In the genomic region with DNA sequence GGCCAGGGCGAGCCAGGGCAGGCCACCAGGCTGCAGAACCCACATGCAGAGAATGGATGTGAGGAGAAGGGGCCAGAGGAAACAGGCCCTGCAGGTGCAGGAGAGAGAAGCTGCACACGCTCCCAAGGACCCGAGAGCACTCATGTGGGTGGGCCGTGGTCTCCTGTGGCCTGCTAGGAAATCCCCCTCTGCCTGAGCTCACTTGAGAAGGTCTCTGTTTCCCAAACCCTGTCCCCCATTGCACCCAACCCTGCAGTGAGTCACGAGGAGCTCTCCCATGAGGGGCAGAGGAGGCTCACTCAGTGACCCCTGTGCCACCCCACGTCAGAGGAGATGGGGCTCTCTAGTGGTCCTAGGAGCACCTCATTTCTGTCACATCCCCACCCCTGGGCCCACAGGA, we compare ENCODE assay signal across 1 cellular context.
TF ChIP-seq lines count a peak whose summit lies in the region.

No MANE protein-coding gene starts in this region.

TF ChIP-seq in GM12878, 131 proteins besides CTCF, POLR2A, EP300 and RAD21 (continued from another document):
- TF ChIP-seq RELA (IDR thresholded peaks at IDR 0.05; ENCODE audit: borderline replicate concordance, partially characterized antibody) (peak; percentile 91), RCOR1 (conservative IDR thresholded peaks at IDR 0.05; ENCODE audit: low read depth, low read length) (no peak), MEF2B (IDR thresholded peaks at IDR 0.05; ENCODE audit: partially characterized antibody, poor library complexity, severe bottlenecking) (peak; percentile 91), MYC (IDR thresholded peaks at IDR 0.05; ENCODE audit: insufficient read depth, insufficient read length, insufficient replicate concordance, low read length, severe bottlenecking) (no peak), GATAD2B (conservative IDR thresholded peaks at IDR 0.05; ENCODE audit: low read depth) (peak; percentile 80), TBL1XR1 (IDR thresholded peaks at IDR 0.05; ENCODE audit: low read depth, low read length) (no peak), ASH2L (IDR thresholded peaks at IDR 0.05; ENCODE audit: borderline replicate concordance, low read depth) (no peak), IKZF2 (IDR thresholded peaks at IDR 0.05) (peak; percentile 58 to 61; a peak in 3 of 4 replicates), SP1 (IDR thresholded peaks at IDR 0.05; ENCODE audit: low read depth, low read length) (peak; percentile 30), BCL11A (IDR thresholded peaks at IDR 0.05; ENCODE audit: low read depth, low read length) (peak; percentile 51; the same call in 1 of the 2 replicates), NBN (IDR thresholded peaks at IDR 0.05) (no peak), TCF12 (IDR thresholded peaks at IDR 0.05; ENCODE audit: low read depth, low read length) (peak; percentile 83), SRF (IDR thresholded peaks at IDR 0.05; ENCODE audit: low read depth in 2 of 2, low read length in 2 of 2) (no peak), EGR1 (IDR thresholded peaks at IDR 0.05; ENCODE audit: borderline replicate concordance in 1 of 2, low read depth in 2 of 2, low read length in 2 of 2) (peak in 1 of 2 experiments; percentile 41; a peak in 1 of 3 replicates), RAD51 (IDR thresholded peaks at IDR 0.05) (no peak), HCFC1 (IDR thresholded peaks at IDR 0.05; ENCODE audit: low read length) (no peak), EED (IDR thresholded peaks at IDR 0.05; ENCODE audit: low read depth) (peak; percentile 66), PAX5 (IDR thresholded peaks at IDR 0.05; ENCODE audit: borderline replicate concordance, low read depth, low read length) (peak; percentile 71; the same call in 1 of the 2 replicates), NR2C2 (IDR thresholded peaks at IDR 0.05; ENCODE audit: borderline replicate concordance, control insufficient read depth, insufficient read length, low read depth) (no peak), BHLHE40 (IDR thresholded peaks at IDR 0.05; ENCODE audit: borderline replicate concordance in 1 of 2, low read depth in 2 of 2, low read length in 1 of 2) (peak; percentile 70 to 78), DPF2 (IDR thresholded peaks at IDR 0.05) (peak; percentile 46; the same call in 1 of the 2 replicates), HDAC2 (IDR thresholded peaks at IDR 0.05) (no peak), SMAD5 (IDR thresholded peaks at IDR 0.05; ENCODE audit: low read depth) (no peak), JUND (IDR thresholded peaks at IDR 0.05; ENCODE audit: low read depth, low read length) (no peak), HDGF (IDR thresholded peaks at IDR 0.05) (peak; percentile 57; the same call in 1 of the 2 replicates), IKZF1 (conservative IDR thresholded peaks at IDR 0.05) (peak; percentile 58), PAX8 (IDR thresholded peaks at IDR 0.05) (no peak), BACH1 (IDR thresholded peaks at IDR 0.05; ENCODE audit: borderline replicate concordance) (no peak), MYB (IDR thresholded peaks at IDR 0.05; ENCODE audit: borderline replicate concordance, low read depth, low read length) (no peak), RUNX3 (IDR thresholded peaks at IDR 0.05; ENCODE audit: low read length) (peak; percentile 82), TCF3 (IDR thresholded peaks at IDR 0.05; ENCODE audit: borderline replicate concordance, insufficient read depth, low read depth, low read length) (peak; percentile 66; the same call in 1 of the 2 replicates)
- TF ChIP-seq, protein P1, sequence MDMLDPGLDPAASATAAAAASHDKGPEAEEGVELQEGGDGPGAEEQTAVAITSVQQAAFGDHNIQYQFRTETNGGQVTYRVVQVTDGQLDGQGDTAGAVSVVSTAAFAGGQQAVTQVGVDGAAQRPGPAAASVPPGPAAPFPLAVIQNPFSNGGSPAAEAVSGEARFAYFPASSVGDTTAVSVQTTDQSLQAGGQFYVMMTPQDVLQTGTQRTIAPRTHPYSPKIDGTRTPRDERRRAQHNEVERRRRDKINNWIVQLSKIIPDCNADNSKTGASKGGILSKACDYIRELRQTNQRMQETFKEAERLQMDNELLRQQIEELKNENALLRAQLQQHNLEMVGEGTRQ (IDR thresholded peaks at IDR 0.05; ENCODE audit: borderline replicate concordance, low read depth, low read length), result no peak; the same call in 1 of the 2 replicates
- TF ChIP-seq, protein P2, sequence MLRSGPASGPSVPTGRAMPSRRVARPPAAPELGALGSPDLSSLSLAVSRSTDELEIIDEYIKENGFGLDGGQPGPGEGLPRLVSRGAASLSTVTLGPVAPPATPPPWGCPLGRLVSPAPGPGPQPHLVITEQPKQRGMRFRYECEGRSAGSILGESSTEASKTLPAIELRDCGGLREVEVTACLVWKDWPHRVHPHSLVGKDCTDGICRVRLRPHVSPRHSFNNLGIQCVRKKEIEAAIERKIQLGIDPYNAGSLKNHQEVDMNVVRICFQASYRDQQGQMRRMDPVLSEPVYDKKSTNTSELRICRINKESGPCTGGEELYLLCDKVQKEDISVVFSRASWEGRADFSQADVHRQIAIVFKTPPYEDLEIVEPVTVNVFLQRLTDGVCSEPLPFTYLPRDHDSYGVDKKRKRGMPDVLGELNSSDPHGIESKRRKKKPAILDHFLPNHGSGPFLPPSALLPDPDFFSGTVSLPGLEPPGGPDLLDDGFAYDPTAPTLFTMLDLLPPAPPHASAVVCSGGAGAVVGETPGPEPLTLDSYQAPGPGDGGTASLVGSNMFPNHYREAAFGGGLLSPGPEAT (IDR thresholded peaks at IDR 0.05; ENCODE audit: low read depth), result peak; percentile 61
- TF ChIP-seq, protein P3, sequence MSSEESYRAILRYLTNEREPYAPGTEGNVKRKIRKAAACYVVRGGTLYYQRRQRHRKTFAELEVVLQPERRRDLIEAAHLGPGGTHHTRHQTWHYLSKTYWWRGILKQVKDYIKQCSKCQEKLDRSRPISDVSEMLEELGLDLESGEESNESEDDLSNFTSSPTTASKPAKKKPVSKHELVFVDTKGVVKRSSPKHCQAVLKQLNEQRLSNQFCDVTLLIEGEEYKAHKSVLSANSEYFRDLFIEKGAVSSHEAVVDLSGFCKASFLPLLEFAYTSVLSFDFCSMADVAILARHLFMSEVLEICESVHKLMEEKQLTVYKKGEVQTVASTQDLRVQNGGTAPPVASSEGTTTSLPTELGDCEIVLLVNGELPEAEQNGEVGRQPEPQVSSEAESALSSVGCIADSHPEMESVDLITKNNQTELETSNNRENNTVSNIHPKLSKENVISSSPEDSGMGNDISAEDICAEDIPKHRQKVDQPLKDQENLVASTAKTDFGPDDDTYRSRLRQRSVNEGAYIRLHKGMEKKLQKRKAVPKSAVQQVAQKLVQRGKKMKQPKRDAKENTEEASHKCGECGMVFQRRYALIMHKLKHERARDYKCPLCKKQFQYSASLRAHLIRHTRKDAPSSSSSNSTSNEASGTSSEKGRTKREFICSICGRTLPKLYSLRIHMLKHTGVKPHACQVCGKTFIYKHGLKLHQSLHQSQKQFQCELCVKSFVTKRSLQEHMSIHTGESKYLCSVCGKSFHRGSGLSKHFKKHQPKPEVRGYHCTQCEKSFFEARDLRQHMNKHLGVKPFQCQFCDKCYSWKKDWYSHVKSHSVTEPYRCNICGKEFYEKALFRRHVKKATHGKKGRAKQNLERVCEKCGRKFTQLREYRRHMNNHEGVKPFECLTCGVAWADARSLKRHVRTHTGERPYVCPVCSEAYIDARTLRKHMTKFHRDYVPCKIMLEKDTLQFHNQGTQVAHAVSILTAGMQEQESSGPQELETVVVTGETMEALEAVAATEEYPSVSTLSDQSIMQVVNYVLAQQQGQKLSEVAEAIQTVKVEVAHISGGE (CRISPR knock-in tag; IDR thresholded peaks at IDR 0.05), result no peak
- TF ChIP-seq, protein P4, sequence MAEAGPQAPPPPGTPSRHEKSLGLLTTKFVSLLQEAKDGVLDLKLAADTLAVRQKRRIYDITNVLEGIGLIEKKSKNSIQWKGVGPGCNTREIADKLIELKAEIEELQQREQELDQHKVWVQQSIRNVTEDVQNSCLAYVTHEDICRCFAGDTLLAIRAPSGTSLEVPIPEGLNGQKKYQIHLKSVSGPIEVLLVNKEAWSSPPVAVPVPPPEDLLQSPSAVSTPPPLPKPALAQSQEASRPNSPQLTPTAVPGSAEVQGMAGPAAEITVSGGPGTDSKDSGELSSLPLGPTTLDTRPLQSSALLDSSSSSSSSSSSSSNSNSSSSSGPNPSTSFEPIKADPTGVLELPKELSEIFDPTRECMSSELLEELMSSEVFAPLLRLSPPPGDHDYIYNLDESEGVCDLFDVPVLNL (IDR thresholded peaks at IDR 0.05; ENCODE audit: low read depth, low read length), result no peak
- TF ChIP-seq, protein P5, sequence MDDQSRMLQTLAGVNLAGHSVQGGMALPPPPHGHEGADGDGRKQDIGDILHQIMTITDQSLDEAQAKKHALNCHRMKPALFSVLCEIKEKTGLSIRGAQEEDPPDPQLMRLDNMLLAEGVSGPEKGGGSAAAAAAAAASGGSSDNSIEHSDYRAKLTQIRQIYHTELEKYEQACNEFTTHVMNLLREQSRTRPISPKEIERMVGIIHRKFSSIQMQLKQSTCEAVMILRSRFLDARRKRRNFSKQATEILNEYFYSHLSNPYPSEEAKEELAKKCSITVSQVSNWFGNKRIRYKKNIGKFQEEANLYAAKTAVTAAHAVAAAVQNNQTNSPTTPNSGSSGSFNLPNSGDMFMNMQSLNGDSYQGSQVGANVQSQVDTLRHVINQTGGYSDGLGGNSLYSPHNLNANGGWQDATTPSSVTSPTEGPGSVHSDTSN (IDR thresholded peaks at IDR 0.05; ENCODE audit: insufficient replicate concordance, low read depth, low read length), result no peak
- TF ChIP-seq, protein P6, sequence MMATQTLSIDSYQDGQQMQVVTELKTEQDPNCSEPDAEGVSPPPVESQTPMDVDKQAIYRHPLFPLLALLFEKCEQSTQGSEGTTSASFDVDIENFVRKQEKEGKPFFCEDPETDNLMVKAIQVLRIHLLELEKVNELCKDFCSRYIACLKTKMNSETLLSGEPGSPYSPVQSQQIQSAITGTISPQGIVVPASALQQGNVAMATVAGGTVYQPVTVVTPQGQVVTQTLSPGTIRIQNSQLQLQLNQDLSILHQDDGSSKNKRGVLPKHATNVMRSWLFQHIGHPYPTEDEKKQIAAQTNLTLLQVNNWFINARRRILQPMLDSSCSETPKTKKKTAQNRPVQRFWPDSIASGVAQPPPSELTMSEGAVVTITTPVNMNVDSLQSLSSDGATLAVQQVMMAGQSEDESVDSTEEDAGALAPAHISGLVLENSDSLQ (IDR thresholded peaks at IDR 0.05), result 0 out of 2 replicates have a peak, but pooled peaks have one; percentile 12
- TF ChIP-seq, protein P7, sequence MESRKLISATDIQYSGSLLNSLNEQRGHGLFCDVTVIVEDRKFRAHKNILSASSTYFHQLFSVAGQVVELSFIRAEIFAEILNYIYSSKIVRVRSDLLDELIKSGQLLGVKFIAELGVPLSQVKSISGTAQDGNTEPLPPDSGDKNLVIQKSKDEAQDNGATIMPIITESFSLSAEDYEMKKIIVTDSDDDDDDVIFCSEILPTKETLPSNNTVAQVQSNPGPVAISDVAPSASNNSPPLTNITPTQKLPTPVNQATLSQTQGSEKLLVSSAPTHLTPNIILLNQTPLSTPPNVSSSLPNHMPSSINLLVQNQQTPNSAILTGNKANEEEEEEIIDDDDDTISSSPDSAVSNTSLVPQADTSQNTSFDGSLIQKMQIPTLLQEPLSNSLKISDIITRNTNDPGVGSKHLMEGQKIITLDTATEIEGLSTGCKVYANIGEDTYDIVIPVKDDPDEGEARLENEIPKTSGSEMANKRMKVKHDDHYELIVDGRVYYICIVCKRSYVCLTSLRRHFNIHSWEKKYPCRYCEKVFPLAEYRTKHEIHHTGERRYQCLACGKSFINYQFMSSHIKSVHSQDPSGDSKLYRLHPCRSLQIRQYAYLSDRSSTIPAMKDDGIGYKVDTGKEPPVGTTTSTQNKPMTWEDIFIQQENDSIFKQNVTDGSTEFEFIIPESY (IDR thresholded peaks at IDR 0.05), result no peak
- TF ChIP-seq, protein P8, sequence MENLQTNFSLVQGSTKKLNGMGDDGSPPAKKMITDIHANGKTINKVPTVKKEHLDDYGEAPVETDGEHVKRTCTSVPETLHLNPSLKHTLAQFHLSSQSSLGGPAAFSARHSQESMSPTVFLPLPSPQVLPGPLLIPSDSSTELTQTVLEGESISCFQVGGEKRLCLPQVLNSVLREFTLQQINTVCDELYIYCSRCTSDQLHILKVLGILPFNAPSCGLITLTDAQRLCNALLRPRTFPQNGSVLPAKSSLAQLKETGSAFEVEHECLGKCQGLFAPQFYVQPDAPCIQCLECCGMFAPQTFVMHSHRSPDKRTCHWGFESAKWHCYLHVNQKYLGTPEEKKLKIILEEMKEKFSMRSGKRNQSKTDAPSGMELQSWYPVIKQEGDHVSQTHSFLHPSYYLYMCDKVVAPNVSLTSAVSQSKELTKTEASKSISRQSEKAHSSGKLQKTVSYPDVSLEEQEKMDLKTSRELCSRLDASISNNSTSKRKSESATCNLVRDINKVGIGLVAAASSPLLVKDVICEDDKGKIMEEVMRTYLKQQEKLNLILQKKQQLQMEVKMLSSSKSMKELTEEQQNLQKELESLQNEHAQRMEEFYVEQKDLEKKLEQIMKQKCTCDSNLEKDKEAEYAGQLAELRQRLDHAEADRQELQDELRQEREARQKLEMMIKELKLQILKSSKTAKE (IDR thresholded peaks at IDR 0.05; ENCODE audit: low read depth, poor library complexity, severe bottlenecking), result no peak
- TF ChIP-seq, protein P9, sequence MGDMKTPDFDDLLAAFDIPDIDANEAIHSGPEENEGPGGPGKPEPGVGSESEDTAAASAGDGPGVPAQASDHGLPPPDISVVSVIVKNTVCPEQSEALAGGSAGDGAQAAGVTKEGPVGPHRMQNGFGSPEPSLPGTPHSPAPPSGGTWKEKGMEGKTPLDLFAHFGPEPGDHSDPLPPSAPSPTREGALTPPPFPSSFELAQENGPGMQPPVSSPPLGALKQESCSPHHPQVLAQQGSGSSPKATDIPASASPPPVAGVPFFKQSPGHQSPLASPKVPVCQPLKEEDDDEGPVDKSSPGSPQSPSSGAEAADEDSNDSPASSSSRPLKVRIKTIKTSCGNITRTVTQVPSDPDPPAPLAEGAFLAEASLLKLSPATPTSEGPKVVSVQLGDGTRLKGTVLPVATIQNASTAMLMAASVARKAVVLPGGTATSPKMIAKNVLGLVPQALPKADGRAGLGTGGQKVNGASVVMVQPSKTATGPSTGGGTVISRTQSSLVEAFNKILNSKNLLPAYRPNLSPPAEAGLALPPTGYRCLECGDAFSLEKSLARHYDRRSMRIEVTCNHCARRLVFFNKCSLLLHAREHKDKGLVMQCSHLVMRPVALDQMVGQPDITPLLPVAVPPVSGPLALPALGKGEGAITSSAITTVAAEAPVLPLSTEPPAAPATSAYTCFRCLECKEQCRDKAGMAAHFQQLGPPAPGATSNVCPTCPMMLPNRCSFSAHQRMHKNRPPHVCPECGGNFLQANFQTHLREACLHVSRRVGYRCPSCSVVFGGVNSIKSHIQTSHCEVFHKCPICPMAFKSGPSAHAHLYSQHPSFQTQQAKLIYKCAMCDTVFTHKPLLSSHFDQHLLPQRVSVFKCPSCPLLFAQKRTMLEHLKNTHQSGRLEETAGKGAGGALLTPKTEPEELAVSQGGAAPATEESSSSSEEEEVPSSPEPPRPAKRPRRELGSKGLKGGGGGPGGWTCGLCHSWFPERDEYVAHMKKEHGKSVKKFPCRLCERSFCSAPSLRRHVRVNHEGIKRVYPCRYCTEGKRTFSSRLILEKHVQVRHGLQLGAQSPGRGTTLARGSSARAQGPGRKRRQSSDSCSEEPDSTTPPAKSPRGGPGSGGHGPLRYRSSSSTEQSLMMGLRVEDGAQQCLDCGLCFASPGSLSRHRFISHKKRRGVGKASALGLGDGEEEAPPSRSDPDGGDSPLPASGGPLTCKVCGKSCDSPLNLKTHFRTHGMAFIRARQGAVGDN (IDR thresholded peaks at IDR 0.05), result peak; percentile 54; the same call in 1 of the 2 replicates
TF ChIP-seq in GM12878: peak in this region for 23.
